Comparison of ENCODE assay signal across 8 cellular contexts in genomic region chr5:8458038-8458383, GRCh38.
A peak's percentile ranks its signal among the peaks of the same experiment; 100 is the strongest.
DNase-seq lines count a peak whose midpoint lies in the region; ATAC-seq and TF ChIP-seq lines count a peak whose summit lies in the region.

No MANE protein-coding gene starts in this region.

- H3K4me1 ChIP-seq in DND-41 (ENCODE audit: insufficient read depth, low read length) (peaks cover 33% of the 10 kb centered on the region), duodenal mucosa (ENCODE audit: control insufficient read depth in 1 of 2, insufficient read depth in 2 of 2, low read length in 2 of 2) (peaks cover 0 to 15% of the 10 kb centered on the region in 2 donors), mucosa of descending colon (ENCODE audit: low read depth) (no peaks in the 10 kb centered on the region)

- DNase-seq in DND-41 = no peak
- peak; percentile 64 for DNase-seq in NCI-H69 (lab: John Stamatoyannopoulos, UW)
- DNase-seq in mucosa of descending colon = no peak
- no peak for DNase-seq in Ammon's horn (ENCODE audit: low spot score)
- DNase-seq in progenitor cell of endocrine pancreas (ENCODE audit: low spot score, unreplicated experiment) = no peak
- DNase-seq in A172 (ENCODE audit: low spot score) = no peak

- H3K4me3 ChIP-seq in DND-41 (ENCODE audit: low read depth in 1 of 2, low read length in 2 of 2) (peak overlapping the region; percentile 33 to 79; a peak in 3 of 4 replicates), duodenal mucosa (ENCODE audit: low read depth in 1 of 2, low read length in 2 of 2) (peak overlapping the region; percentile 79 to 80), mucosa of descending colon (peak overlapping the region; percentile 69)

- H3K79me2 ChIP-seq in DND-41 (ENCODE audit: insufficient read depth, low read length) = peaks cover 25% of the 10 kb centered on the region

- H3K36me3 ChIP-seq in DND-41 (ENCODE audit: insufficient read depth, low read length) (peaks cover 14% of the 10 kb centered on the region), duodenal mucosa (ENCODE audit: control insufficient read depth in 1 of 2, insufficient read depth in 2 of 2, low read length in 2 of 2) (no peaks in the 10 kb centered on the region), mucosa of descending colon (ENCODE audit: low read depth) (no peaks in the 10 kb centered on the region)

- H3K36me3 Mint-ChIP-seq in progenitor cell of endocrine pancreas (ENCODE audit: insufficient read depth) = peaks cover 2% of the 10 kb centered on the region

- H3K27ac ChIP-seq in DND-41 (ENCODE audit: low read length) (peak overlapping the region; percentile 70), duodenal mucosa (ENCODE audit: low read depth, low read length) (peak overlapping the region; percentile 46)

- H3K9me3 ChIP-seq in DND-41 (ENCODE audit: insufficient read depth, low read length, severe bottlenecking) (peaks cover 4% of the 10 kb centered on the region), duodenal mucosa (ENCODE audit: control insufficient read depth in 1 of 2, low read length in 2 of 2) (no peaks in the 10 kb centered on the region), mucosa of descending colon (no peaks in the 10 kb centered on the region)

- no peak overlapping the region for H3K4me3 Mint-ChIP-seq in progenitor cell of endocrine pancreas (ENCODE audit: low read depth)

- H3K27me3 ChIP-seq in DND-41 (ENCODE audit: insufficient read depth, low read length, poor library complexity) (no peaks in the 10 kb centered on the region), duodenal mucosa (ENCODE audit: control insufficient read depth in 1 of 2, insufficient read depth in 2 of 2, low read length in 2 of 2) (no peaks in the 10 kb centered on the region)

- no peak overlapping the region for H3K27ac Mint-ChIP-seq in progenitor cell of endocrine pancreas

- peak overlapping the region; percentile 81 for H3K4me2 ChIP-seq in DND-41 (ENCODE audit: insufficient read depth, low read length)

- H3K27me3 Mint-ChIP-seq in progenitor cell of endocrine pancreas = no peaks in the 10 kb centered on the region

- intact Hi-C loops in mucosa of descending colon (cut with DNase I, micrococcal nuclease) = no loop called here

- TF ChIP-seq CTCF in DND-41 (IDR thresholded peaks at IDR 0.05; ENCODE audit: borderline replicate concordance, extremely low read depth, low read length, poor library complexity, severe bottlenecking) (no peak), mucosa of descending colon (IDR thresholded peaks at IDR 0.05) (no peak), progenitor cell of endocrine pancreas (IDR thresholded peaks at IDR 0.05; ENCODE audit: unreplicated experiment) (no peak)

- peak overlapping the region; percentile 59 for H2AFZ ChIP-seq in DND-41 (ENCODE audit: low read depth, low read length)

- H4K20me1 ChIP-seq in DND-41 (ENCODE audit: insufficient read depth, low read length) = no peaks in the 10 kb centered on the region

- H3K4me1 Mint-ChIP-seq in progenitor cell of endocrine pancreas (ENCODE audit: low read depth) = peaks cover 7% of the 10 kb centered on the region

- H3K9ac ChIP-seq in DND-41 (ENCODE audit: low read depth, low read length) (peak overlapping the region; percentile 76), duodenal mucosa (ENCODE audit: low read depth in 1 of 2, low read length in 2 of 2) (peak overlapping the region; percentile 35 to 72)

- ATAC-seq in DND-41 (ENCODE audit: insufficient read depth, low read depth) (peak; percentile 21), GM21619 (IDR thresholded peaks at IDR 0.05; ENCODE audit: unreplicated experiment) (peak; percentile 16), mucosa of descending colon (peak; percentile 34)

- H3K9me3 Mint-ChIP-seq in progenitor cell of endocrine pancreas (ENCODE audit: low read depth) = peaks cover 5% of the 10 kb centered on the region
